1 cellular context compared by ENCODE assay signal in the genomic region with DNA sequence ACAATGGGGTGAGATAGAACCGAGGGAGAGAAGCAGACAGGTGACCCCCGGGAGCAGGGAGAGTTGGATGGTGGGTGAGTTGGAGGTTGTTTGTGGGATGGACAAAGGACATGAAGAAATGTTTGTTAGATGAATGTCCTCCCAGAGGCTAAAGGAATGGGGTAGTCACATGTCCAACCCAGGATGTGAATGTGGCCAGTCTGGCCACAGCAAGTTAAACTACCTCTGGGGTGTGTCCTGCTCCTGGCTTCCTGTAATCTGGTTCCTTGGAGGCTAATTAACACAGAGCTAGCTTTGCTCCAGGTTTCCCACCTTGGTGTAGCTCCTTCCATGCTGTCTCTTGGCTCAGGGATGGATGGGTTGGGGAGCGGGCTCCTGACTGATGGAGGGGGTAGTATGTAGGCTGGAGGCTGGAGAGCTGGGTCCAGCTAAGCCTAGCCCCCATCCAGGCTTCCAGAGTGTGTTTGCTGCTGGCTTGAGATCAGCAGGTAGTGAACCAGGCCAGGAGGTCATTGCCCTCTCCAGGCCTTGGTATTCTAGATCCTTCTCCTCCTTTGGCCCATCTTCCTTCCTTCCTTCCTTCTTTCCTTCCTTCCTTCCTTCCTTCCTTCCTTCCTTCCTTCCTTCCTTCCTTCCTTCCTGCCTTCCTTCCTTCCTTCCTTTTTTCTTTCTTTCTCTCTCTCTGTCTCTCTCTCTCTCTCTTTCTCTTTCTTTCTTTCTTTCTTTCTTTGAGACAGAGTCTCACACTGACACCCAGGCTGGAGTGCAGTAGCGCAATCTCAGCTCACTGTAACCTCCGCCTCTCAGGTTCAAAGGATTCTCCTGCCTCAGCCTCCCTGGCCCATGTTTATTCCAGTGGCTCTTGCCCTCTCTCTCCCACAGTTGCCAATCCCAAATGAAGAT.
TF ChIP-seq lines count a peak whose summit lies in the region.

No MANE protein-coding gene starts in this region.

TF ChIP-seq in K562, 482 proteins besides CTCF, POLR2A, EP300 and RAD21:
- no peak for TF ChIP-seq HBP1 (CRISPR knock-in tag; IDR thresholded peaks at IDR 0.05)
- TF ChIP-seq ARID2 (IDR thresholded peaks at IDR 0.05): no peak
